In genomic region chr5:132074772-132075718, GRCh38 we compare ENCODE assay signal across 1 cellular context.
TF ChIP-seq lines count a peak whose summit lies in the region.

No MANE protein-coding gene starts in this region.

TF ChIP-seq in K562, 482 proteins besides CTCF, POLR2A, EP300 and RAD21 (continued from another document):
- no peak for TF ChIP-seq AFF4 (CRISPR knock-in tag; IDR thresholded peaks at IDR 0.05)
- peak; percentile 40; the same call in 1 of the 2 replicates for TF ChIP-seq CBFA2T2 (conservative IDR thresholded peaks at IDR 0.05)
- no peak for TF ChIP-seq MCM7 (IDR thresholded peaks at IDR 0.05)
- peak; percentile 82 for TF ChIP-seq EGR1 (conservative IDR thresholded peaks at IDR 0.05)
- peak; percentile 88 for TF ChIP-seq RAD51 (IDR thresholded peaks at IDR 0.05; ENCODE audit: borderline replicate concordance, low read depth)
- TF ChIP-seq COPS2 (conservative IDR thresholded peaks at IDR 0.05), result no peak
- no peak for TF ChIP-seq SMAD3 (CRISPR knock-in tag; conservative IDR thresholded peaks at IDR 0.05)
TF ChIP-seq in K562: peak in this region for 18.
